Comparison of ENCODE assay signal across 9 cellular contexts in the genomic region with DNA sequence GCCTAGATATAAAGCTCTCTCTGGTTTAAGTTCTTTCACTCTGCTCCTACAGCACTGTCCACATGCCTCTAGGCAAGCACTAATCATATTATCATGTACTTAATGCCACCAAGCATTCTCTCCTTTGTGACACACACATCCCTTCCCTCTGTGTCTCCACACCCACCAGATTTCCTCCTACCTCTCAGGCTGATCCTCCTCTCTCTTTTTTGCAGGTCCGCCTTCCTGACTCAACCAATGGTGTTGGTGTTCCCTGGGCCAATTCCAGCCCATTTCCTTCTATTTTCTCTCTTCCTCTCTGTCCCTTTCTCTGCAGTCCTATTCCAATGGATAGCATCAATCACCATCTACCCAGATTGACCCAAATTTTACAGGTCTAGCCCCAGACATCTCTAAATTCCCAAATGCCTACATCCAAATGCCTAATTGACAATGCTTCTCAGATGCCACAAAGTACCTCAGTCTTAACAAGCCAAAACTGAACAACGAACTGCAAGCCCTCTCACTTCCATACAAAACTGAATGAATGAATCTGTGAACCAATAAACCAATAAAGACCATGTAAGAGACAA. TPM values are rescaled to one million over a fixed set of nuclear protein-coding genes. Genes with fewer than 3 reads are reported as not detected.
DNase-seq lines count a peak whose midpoint lies in the region; ATAC-seq and TF ChIP-seq lines count a peak whose summit lies in the region.
"Had no signal": no experiment of that assay in that cellular context is flagged by ENCODE, and none has a peak within 500 bp of the region (broad histone marks: within the 10 kb centered on the region; RNA-seq: fewer than 3 reads in every experiment).

No MANE protein-coding gene starts in this region.

- no peak for DNase-seq in activated naive CD4-positive, alpha-beta T cell treated with anti-CD3 and anti-CD28 coated beads, Interleukin-2, amount 50 U/mL, for 16 hours
- DNase-seq in activated CD4-positive, alpha-beta memory T cell treated with anti-CD3 and anti-CD28 coated beads for 36 hours = no peak
- DNase-seq in hepatic stellate cell (ENCODE audit: low spot score) (peak; percentile 10), spleen (no peak), HT-29 (ENCODE audit: low spot score) (no peak), cortex of kidney (lab: John Stamatoyannopoulos, UW) (no peak)

- no peak for TF ChIP-seq CTCF in spleen (IDR thresholded peaks at IDR 0.05 in 8 of 11, conservative IDR thresholded peaks at IDR 0.05 in 3 of 11)

- no peaks in the 10 kb centered on the region for H3K36me3 ChIP-seq in spleen

- peaks cover 0 to 45% (median 0%) of the 10 kb centered on the region in 7 donors for H3K27me3 ChIP-seq in spleen (replicated peaks in 1 of 7)

- no peaks in the 10 kb centered on the region for H3K9me3 Mint-ChIP-seq in activated naive CD4-positive, alpha-beta T cell treated with anti-CD3 and anti-CD28 coated beads, Interleukin-2, amount 50 U/mL, for 24 hours
- H3K9me3 Mint-ChIP-seq in activated CD4-positive, alpha-beta memory T cell treated with anti-CD3 and anti-CD28 coated beads for 36 hours = no peaks in the 10 kb centered on the region

- peak overlapping the region; percentile 73 for H3K4me3 Mint-ChIP-seq in activated naive CD4-positive, alpha-beta T cell treated with anti-CD3 and anti-CD28 coated beads, Interleukin-2, amount 50 U/mL, for 24 hours
- peak overlapping the region; percentile 77 for H3K4me3 Mint-ChIP-seq in activated CD4-positive, alpha-beta memory T cell treated with anti-CD3 and anti-CD28 coated beads for 36 hours

- no peak for TF ChIP-seq POLR2A in spleen (IDR thresholded peaks at IDR 0.05)

- peak overlapping the region; percentile 44 to 82 (median 56) for H3K4me3 ChIP-seq in spleen

- H3K9me3 ChIP-seq in spleen = no peaks in the 10 kb centered on the region

- H3K4me1 ChIP-seq in spleen = peaks cover 4 to 23% (median 17%) of the 10 kb centered on the region in 6 donors

- H3K27ac Mint-ChIP-seq in activated naive CD4-positive, alpha-beta T cell treated with anti-CD3 and anti-CD28 coated beads, Interleukin-2, amount 50 U/mL, for 24 hours = no peak overlapping the region
- H3K27ac Mint-ChIP-seq in activated CD4-positive, alpha-beta memory T cell treated with anti-CD3 and anti-CD28 coated beads for 36 hours = no peak overlapping the region

- ATAC-seq in HG03196 (IDR thresholded peaks at IDR 0.05; ENCODE audit: unreplicated experiment) = peak; percentile 10

- intact Hi-C loops in activated CD4-positive, alpha-beta memory T cell treated with anti-CD3 and anti-CD28 coated beads for 36 hours (cut with micrococcal nuclease) = no loop called here
- intact Hi-C loops in spleen (cut with DNase I; ENCODE audit: low total_unique reads) = no loop called here

- H3K27me3 Mint-ChIP-seq in activated naive CD4-positive, alpha-beta T cell treated with anti-CD3 and anti-CD28 coated beads, Interleukin-2, amount 50 U/mL, for 24 hours = peaks cover 41% of the 10 kb centered on the region
- H3K27me3 Mint-ChIP-seq in activated CD4-positive, alpha-beta memory T cell treated with anti-CD3 and anti-CD28 coated beads for 36 hours = peaks cover 48% of the 10 kb centered on the region

- peak overlapping the region in 5 of 8 donors; percentile 26 to 80 (median 63) for H3K27ac ChIP-seq in spleen

- CTCF ChIA-PET in activated CD4-positive, alpha-beta memory T cell treated with anti-CD3 and anti-CD28 coated beads for 36 hours (lab: Charles Lee) = interaction anchor here (1.0 to 1.3 kb wide), 2 partner anchors 113 to 243 kb away, joined by 3 read pairs; a partner anchor contains a TSS

- H3K36me3 Mint-ChIP-seq in activated naive CD4-positive, alpha-beta T cell treated with anti-CD3 and anti-CD28 coated beads, Interleukin-2, amount 50 U/mL, for 24 hours = peaks cover 2% of the 10 kb centered on the region
- no peaks in the 10 kb centered on the region for H3K36me3 Mint-ChIP-seq in activated CD4-positive, alpha-beta memory T cell treated with anti-CD3 and anti-CD28 coated beads for 36 hours

- WGBS in spleen, 5 donors = 57 to 72% (median 61%) methylated on average over 2 of the region's 2 CpGs

- H3K4me1 Mint-ChIP-seq in activated naive CD4-positive, alpha-beta T cell treated with anti-CD3 and anti-CD28 coated beads, Interleukin-2, amount 50 U/mL, for 24 hours = peaks cover 12% of the 10 kb centered on the region
- H3K4me1 Mint-ChIP-seq in activated CD4-positive, alpha-beta memory T cell treated with anti-CD3 and anti-CD28 coated beads for 36 hours (ENCODE audit: low read depth) = peaks cover 19% of the 10 kb centered on the region

- POLR2A ChIA-PET in activated CD4-positive, alpha-beta memory T cell treated with anti-CD3 and anti-CD28 coated beads for 36 hours (lab: Charles Lee) = no interaction called here

RNA-seq across cellular contexts. Expression of a gene that starts 0.5 kb away (rescaled TPM):
- total RNA-seq in activated CD4-positive, alpha-beta memory T cell treated with anti-CD3 and anti-CD28 coated beads for 36 hours = under 1 TPM; 0.57 to 0.68 TPM
- 1 to 10 TPM; 2.6 to 8.4 (median 4.5) TPM for total RNA-seq in spleen
- 1 to 10 TPM in 1 of 3 donors, under 1 TPM in 2; 0.26 to 1.3 (median 0.54) TPM for polyA plus RNA-seq in spleen
- 4.6 and 5.2 TPM in 2 replicates for total RNA-seq in HT-29 (2014; rRNA removed; shearing (Covaris generic))

RNA-seq across cellular contexts. Expression of a gene that starts 4.9 kb away (rescaled TPM):
- total RNA-seq in activated CD4-positive, alpha-beta memory T cell treated with anti-CD3 and anti-CD28 coated beads for 36 hours = not detected
- total RNA-seq in spleen = not detected
- polyA plus RNA-seq in spleen = not detected
- total RNA-seq in HT-29 (2014; rRNA removed; shearing (Covaris generic)) = not detected in 2 replicates
- total RNA-seq: frontal cortex had no signal

RNA-seq across cellular contexts. Expression of a gene that starts 33.4 kb away (rescaled TPM):
- total RNA-seq in activated CD4-positive, alpha-beta memory T cell treated with anti-CD3 and anti-CD28 coated beads for 36 hours = not detected
- total RNA-seq in spleen = under 1 TPM in 4 of 7 donors, not detected in 3; 0.43 to 0.94 (median 0.58) TPM
- polyA plus RNA-seq in spleen = not detected
- total RNA-seq in HT-29 (2014; rRNA removed; shearing (Covaris generic)) = 0.37 TPM in 1 of 2 replicates, not detected in the other

RNA-seq across cellular contexts. Expression of a gene that starts 49.3 kb away (rescaled TPM):
- not detected for total RNA-seq in activated CD4-positive, alpha-beta memory T cell treated with anti-CD3 and anti-CD28 coated beads for 36 hours
- total RNA-seq in spleen = not detected
- polyA plus RNA-seq in spleen = not detected
- not detected in 2 replicates for total RNA-seq in HT-29 (2014; rRNA removed; shearing (Covaris generic))
- total RNA-seq: frontal cortex had no signal
